ENCODE assay signal across 1 cellular context in the genomic region with DNA sequence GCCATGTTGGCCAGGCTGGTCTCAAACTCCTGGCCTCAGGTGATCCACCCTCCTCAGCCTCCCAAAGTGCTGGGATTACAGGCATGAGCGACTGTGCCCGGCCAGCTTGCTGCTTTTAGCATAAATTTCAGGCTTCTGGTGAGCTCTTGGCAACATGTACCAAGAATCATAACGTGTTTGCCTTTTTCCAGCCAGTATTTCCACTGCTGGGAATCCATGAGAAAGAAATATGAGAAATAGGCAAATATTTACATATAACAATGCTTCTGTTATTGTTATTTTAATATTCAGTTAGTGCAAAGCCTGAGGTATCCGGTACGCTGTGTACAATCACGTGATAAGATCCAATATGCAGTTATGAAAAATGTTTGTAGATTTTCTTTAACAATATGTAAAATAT.
TF ChIP-seq lines count a peak whose summit lies in the region.

No MANE protein-coding gene starts in this region.

TF ChIP-seq in IMR-90, 13 proteins besides CTCF, POLR2A, EP300 and RAD21:
- TF ChIP-seq MAZ (IDR thresholded peaks at IDR 0.05; ENCODE audit: borderline replicate concordance, low read depth, low read length) (no peak), SMC3 (IDR thresholded peaks at IDR 0.05; ENCODE audit: low read depth, low read length) (no peak), CHD1 (IDR thresholded peaks at IDR 0.05; ENCODE audit: low read depth, low read length) (no peak), RFX5 (IDR thresholded peaks at IDR 0.05; ENCODE audit: low read depth, low read length) (no peak), MAFK (IDR thresholded peaks at IDR 0.05; ENCODE audit: low read depth, low read length) (no peak), FOS (IDR thresholded peaks at IDR 0.05; ENCODE audit: low read depth, low read length) (no peak), RCOR1 (IDR thresholded peaks at IDR 0.05; ENCODE audit: insufficient replicate concordance, low read length) (no peak), CEBPB (IDR thresholded peaks at IDR 0.05; ENCODE audit: low read depth, low read length) (no peak), MXI1 (IDR thresholded peaks at IDR 0.05; ENCODE audit: borderline replicate concordance, low read depth, low read length) (no peak), BHLHE40 (IDR thresholded peaks at IDR 0.05; ENCODE audit: low read depth, low read length) (no peak), NFE2L2 (IDR thresholded peaks at IDR 0.05; ENCODE audit: low read depth, low read length) (no peak)
- TF ChIP-seq, protein P1, sequence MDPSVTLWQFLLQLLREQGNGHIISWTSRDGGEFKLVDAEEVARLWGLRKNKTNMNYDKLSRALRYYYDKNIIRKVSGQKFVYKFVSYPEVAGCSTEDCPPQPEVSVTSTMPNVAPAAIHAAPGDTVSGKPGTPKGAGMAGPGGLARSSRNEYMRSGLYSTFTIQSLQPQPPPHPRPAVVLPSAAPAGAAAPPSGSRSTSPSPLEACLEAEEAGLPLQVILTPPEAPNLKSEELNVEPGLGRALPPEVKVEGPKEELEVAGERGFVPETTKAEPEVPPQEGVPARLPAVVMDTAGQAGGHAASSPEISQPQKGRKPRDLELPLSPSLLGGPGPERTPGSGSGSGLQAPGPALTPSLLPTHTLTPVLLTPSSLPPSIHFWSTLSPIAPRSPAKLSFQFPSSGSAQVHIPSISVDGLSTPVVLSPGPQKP (IDR thresholded peaks at IDR 0.05; ENCODE audit: borderline replicate concordance, low read depth, low read length), result no peak
- TF ChIP-seq, protein P2, sequence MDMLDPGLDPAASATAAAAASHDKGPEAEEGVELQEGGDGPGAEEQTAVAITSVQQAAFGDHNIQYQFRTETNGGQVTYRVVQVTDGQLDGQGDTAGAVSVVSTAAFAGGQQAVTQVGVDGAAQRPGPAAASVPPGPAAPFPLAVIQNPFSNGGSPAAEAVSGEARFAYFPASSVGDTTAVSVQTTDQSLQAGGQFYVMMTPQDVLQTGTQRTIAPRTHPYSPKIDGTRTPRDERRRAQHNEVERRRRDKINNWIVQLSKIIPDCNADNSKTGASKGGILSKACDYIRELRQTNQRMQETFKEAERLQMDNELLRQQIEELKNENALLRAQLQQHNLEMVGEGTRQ (IDR thresholded peaks at IDR 0.05; ENCODE audit: low read depth, low read length), result no peak
